Comparison of ENCODE assay signal across 1 cellular context in the genomic region with DNA sequence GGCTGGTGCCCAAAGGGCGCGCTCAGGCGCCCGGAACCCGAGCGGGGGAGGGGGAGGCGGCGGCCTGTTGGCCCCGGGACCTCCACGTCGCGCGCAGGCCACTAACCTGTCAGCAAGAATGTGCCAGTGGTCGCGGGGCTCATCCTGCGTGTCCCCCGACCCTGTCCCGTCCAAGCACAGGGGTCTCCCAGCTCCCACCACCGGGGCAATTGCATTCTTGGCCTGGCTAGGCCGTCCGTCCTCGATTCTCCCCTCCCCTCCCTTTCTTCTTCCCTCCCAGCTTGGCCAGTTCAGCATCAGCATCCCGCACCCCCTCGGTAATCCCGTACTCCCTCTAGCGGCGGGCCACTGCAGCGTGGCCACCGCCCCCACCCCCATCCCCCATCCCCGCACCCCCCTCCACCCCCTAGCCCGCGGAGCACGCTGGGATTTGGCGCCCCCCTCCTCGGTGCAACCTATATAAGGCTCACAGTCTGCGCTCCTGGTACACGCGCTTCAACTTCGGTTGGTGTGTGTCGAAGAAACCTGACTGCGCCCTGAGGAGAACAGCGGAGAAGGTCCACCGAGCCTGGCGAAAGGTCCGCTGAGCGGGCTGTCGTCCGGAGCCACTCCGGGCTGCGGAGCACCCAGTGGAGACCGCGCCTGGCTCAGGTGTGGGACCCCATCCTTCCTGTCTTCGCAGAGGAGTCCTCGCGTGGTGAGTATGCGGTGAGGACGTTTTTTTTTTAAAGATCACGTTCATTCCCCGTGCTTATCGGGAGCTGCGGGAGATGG.
A peak's percentile ranks its signal among the peaks of the same experiment; 100 is the strongest.
TF ChIP-seq lines count a peak whose summit lies in the region.

A gene with protein sequence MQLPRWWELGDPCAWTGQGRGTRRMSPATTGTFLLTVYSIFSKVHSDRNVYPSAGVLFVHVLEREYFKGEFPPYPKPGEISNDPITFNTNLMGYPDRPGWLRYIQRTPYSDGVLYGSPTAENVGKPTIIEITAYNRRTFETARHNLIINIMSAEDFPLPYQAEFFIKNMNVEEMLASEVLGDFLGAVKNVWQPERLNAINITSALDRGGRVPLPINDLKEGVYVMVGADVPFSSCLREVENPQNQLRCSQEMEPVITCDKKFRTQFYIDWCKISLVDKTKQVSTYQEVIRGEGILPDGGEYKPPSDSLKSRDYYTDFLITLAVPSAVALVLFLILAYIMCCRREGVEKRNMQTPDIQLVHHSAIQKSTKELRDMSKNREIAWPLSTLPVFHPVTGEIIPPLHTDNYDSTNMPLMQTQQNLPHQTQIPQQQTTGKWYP (minus strand): TSS at position 250 of the 774 bp plus-strand sequence. CDS start 35 bp downstream, at position 215.

TF ChIP-seq in HepG2, 621 proteins besides CTCF, POLR2A, EP300 and RAD21 (continued from another document and continues in another):
- TF ChIP-seq ZNF318 (CRISPR knock-in tag; IDR thresholded peaks at IDR 0.05) (no peak), SMYD3 (CRISPR knock-in tag; IDR thresholded peaks at IDR 0.05) (no peak), ARNTL (CRISPR knock-in tag; IDR thresholded peaks at IDR 0.05) (no peak), TCF12 (IDR thresholded peaks at IDR 0.05) (no peak), TCF12 (CRISPR knock-in tag; IDR thresholded peaks at IDR 0.05) (no peak), ZNF503 (CRISPR knock-in tag; IDR thresholded peaks at IDR 0.05) (no peak), TSC22D2 (CRISPR knock-in tag; IDR thresholded peaks at IDR 0.05; ENCODE audit: borderline replicate concordance) (no peak), PHF5A (CRISPR knock-in tag; IDR thresholded peaks at IDR 0.05; ENCODE audit: low read depth, unreplicated experiment) (no peak), SYNCRIP (IDR thresholded peaks at IDR 0.05; ENCODE audit: insufficient read depth, low read depth, low read length) (no peak), ZEB1 (IDR thresholded peaks at IDR 0.05; ENCODE audit: insufficient replicate concordance, low read depth) (no peak), ELF3 (CRISPR knock-in tag; IDR thresholded peaks at IDR 0.05) (peak; percentile 12; the same call in 1 of the 2 replicates), ZNF3 (CRISPR knock-in tag; IDR thresholded peaks at IDR 0.05) (no peak), YEATS2 (CRISPR knock-in tag; IDR thresholded peaks at IDR 0.05; ENCODE audit: borderline replicate concordance) (peak; percentile 24; the same call in 1 of the 2 replicates), KDM6A (CRISPR knock-in tag; IDR thresholded peaks at IDR 0.05; ENCODE audit: low read depth) (no peak), ZNF543 (CRISPR knock-in tag; IDR thresholded peaks at IDR 0.05) (0 out of 2 replicates have a peak, but pooled peaks have one; percentile 54), BATF2 (CRISPR knock-in tag; IDR thresholded peaks at IDR 0.05) (no peak), ZNF296 (CRISPR knock-in tag; conservative IDR thresholded peaks at IDR 0.05) (no peak), RCOR2 (CRISPR knock-in tag; IDR thresholded peaks at IDR 0.05) (no peak), ETV6 (CRISPR knock-in tag; conservative IDR thresholded peaks at IDR 0.05) (0 out of 2 replicates have a peak, but pooled peaks have one; percentile 26), MTF1 (CRISPR knock-in tag; IDR thresholded peaks at IDR 0.05) (no peak), UBTF (CRISPR knock-in tag; IDR thresholded peaks at IDR 0.05) (no peak; the same call in 1 of the 2 replicates), ZNF407 (CRISPR knock-in tag; IDR thresholded peaks at IDR 0.05; ENCODE audit: not compliant biosample characterization) (peak; percentile 48), REPIN1 (CRISPR knock-in tag; IDR thresholded peaks at IDR 0.05; ENCODE audit: borderline replicate concordance, low read depth) (0 out of 2 replicates have a peak, but pooled peaks have one; percentile 53), GTF3A (CRISPR knock-in tag; conservative IDR thresholded peaks at IDR 0.05) (no peak), SIN3A (IDR thresholded peaks at IDR 0.05; ENCODE audit: borderline replicate concordance, low read depth, low read length) (peak; percentile 65; the same call in 1 of the 2 replicates)
